ENCODE assay signal across 1 cellular context in genomic region chr19:5028229-5028886, GRCh38.
TF ChIP-seq lines count a peak whose summit lies in the region.

No MANE protein-coding gene starts in this region.

TF ChIP-seq in WTC11, 78 proteins besides CTCF, POLR2A, EP300 and RAD21 (continued from another document):
- TF ChIP-seq AR (CRISPR knock-in tag; IDR thresholded peaks at IDR 0.05) (no peak), E2F1 (CRISPR knock-in tag; IDR thresholded peaks at IDR 0.05) (no peak), NFE2L1 (CRISPR knock-in tag; IDR thresholded peaks at IDR 0.05) (no peak), AFF4 (CRISPR knock-in tag; IDR thresholded peaks at IDR 0.05; ENCODE audit: borderline replicate concordance) (no peak), ZNF512 (CRISPR knock-in tag; IDR thresholded peaks at IDR 0.05; ENCODE audit: borderline replicate concordance) (no peak), NFATC4 (CRISPR knock-in tag; IDR thresholded peaks at IDR 0.05) (no peak), FOXP1 (CRISPR knock-in tag; IDR thresholded peaks at IDR 0.05; ENCODE audit: borderline replicate concordance) (no peak), ELF4 (CRISPR knock-in tag; IDR thresholded peaks at IDR 0.05; ENCODE audit: low read depth) (no peak)
- TF ChIP-seq, protein P1, sequence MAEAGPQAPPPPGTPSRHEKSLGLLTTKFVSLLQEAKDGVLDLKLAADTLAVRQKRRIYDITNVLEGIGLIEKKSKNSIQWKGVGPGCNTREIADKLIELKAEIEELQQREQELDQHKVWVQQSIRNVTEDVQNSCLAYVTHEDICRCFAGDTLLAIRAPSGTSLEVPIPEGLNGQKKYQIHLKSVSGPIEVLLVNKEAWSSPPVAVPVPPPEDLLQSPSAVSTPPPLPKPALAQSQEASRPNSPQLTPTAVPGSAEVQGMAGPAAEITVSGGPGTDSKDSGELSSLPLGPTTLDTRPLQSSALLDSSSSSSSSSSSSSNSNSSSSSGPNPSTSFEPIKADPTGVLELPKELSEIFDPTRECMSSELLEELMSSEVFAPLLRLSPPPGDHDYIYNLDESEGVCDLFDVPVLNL (CRISPR knock-in tag; IDR thresholded peaks at IDR 0.05; ENCODE audit: borderline replicate concordance, low read depth): no peak
